9 cellular contexts compared by ENCODE assay signal in the genomic region with DNA sequence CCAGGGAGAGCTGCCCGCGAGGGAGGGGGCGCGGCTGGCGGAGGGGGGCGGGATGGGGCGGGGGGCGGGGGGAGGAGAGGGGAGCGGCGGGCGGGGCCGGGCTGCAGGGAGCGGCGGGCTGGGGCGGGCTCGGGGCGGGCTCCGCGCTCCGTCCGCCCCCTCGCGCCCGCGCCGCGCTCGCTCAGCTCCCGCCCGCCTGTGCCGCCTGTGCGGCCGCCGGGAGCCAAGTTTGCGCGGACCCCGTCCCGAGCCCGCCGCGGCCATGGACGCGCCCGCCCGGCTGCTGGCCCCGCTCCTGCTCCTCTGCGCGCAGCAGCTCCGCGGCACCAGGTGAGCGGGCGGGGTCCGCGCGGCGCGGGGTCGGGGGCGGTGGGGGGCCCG. TPM values are rescaled to one million over a fixed set of nuclear protein-coding genes. Genes with fewer than 3 reads are reported as not detected.
A peak's percentile ranks its signal among the peaks of the same experiment; 100 is the strongest.
DNase-seq lines count a peak whose midpoint lies in the region; ATAC-seq, FAIRE-seq and TF ChIP-seq lines count a peak whose summit lies in the region.
"Had no signal": no experiment of that assay in that cellular context is flagged by ENCODE, and none has a peak within 500 bp of the region (broad histone marks: within the 10 kb centered on the region; RNA-seq: fewer than 3 reads in every experiment).

A gene with protein sequence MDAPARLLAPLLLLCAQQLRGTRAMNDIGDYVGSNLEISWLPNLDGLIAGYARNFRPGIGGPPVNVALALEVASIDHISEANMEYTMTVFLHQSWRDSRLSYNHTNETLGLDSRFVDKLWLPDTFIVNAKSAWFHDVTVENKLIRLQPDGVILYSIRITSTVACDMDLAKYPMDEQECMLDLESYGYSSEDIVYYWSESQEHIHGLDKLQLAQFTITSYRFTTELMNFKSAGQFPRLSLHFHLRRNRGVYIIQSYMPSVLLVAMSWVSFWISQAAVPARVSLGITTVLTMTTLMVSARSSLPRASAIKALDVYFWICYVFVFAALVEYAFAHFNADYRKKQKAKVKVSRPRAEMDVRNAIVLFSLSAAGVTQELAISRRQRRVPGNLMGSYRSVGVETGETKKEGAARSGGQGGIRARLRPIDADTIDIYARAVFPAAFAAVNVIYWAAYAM (plus strand): TSS at position 184 of the 381 bp plus-strand sequence. CDS start 79 bp downstream, at position 263.

- TF ChIP-seq POLR2A in vagina (IDR thresholded peaks at IDR 0.05) = no peak
- no peak for TF ChIP-seq POLR2A in H54 (IDR thresholded peaks at IDR 0.05; ENCODE audit: low read depth, low read length)

- H3K4me1 Mint-ChIP-seq in activated CD8-positive, alpha-beta T cell treated with anti-CD3 and anti-CD28 coated beads, Interleukin-2, amount 10 ng/mL, durations not matched to agents 7 days and 5 days (ENCODE audit: low read depth) = peaks cover 3% of the 10 kb centered on the region

- H3K4me1 ChIP-seq in left ventricle myocardium inferior (peaks cover 13% of the 10 kb centered on the region), right atrium auricular region (peaks cover 0 to 15% of the 10 kb centered on the region in 2 donors), vagina (peaks cover 7% of the 10 kb centered on the region)

- CTCF ChIA-PET in activated CD8-positive, alpha-beta T cell treated with anti-CD3 and anti-CD28 coated beads, Interleukin-2, amount 10 ng/mL, durations not matched to agents 7 days and 5 days (lab: Charles Lee) = no interaction called here

- H3K27me3 Mint-ChIP-seq in activated CD8-positive, alpha-beta T cell treated with anti-CD3 and anti-CD28 coated beads, Interleukin-2, amount 10 ng/mL, durations not matched to agents 7 days and 5 days (ENCODE audit: low read depth) = peaks cover 44% of the 10 kb centered on the region

- no peaks in the 10 kb centered on the region for H3K9me3 Mint-ChIP-seq in activated CD8-positive, alpha-beta T cell treated with anti-CD3 and anti-CD28 coated beads, Interleukin-2, amount 10 ng/mL, durations not matched to agents 7 days and 5 days (ENCODE audit: insufficient read depth)

- H3K36me3 ChIP-seq in left ventricle myocardium inferior (no peaks in the 10 kb centered on the region), right atrium auricular region (no peaks in the 10 kb centered on the region), vagina (no peaks in the 10 kb centered on the region)

- no peak within 1 kb of the TSS for H3K27ac Mint-ChIP-seq in activated CD8-positive, alpha-beta T cell treated with anti-CD3 and anti-CD28 coated beads, Interleukin-2, amount 10 ng/mL, durations not matched to agents 7 days and 5 days

- H3K36me3 Mint-ChIP-seq in activated CD8-positive, alpha-beta T cell treated with anti-CD3 and anti-CD28 coated beads, Interleukin-2, amount 10 ng/mL, durations not matched to agents 7 days and 5 days (ENCODE audit: low read depth) = no peaks in the 10 kb centered on the region

- no peaks in the 10 kb centered on the region for H3K9me3 ChIP-seq in left ventricle myocardium inferior (replicated peaks)
- no peaks in the 10 kb centered on the region for H3K9me3 ChIP-seq in right atrium auricular region
- no peaks in the 10 kb centered on the region for H3K9me3 ChIP-seq in vagina

- peak within 1 kb of the TSS; percentile 55 for H3K4me3 ChIP-seq in left ventricle myocardium inferior
- H3K4me3 ChIP-seq in right atrium auricular region = peak within 1 kb of the TSS in 1 of 2 donors; percentile 41
- H3K4me3 ChIP-seq in vagina = peak within 1 kb of the TSS; percentile 20 to 45

- ATAC-seq in activated CD8-positive, alpha-beta T cell treated with anti-CD3 and anti-CD28 coated beads, Interleukin-2, amount 10 ng/mL, durations not matched to agents 7 days and 5 days = peak; percentile 78
- ATAC-seq in GM18858 (IDR thresholded peaks at IDR 0.05; ENCODE audit: unreplicated experiment) (no peak), GM21526 (IDR thresholded peaks at IDR 0.05; ENCODE audit: low FRiP score, unreplicated experiment) (no peak)

- DNase-seq in left ventricle myocardium inferior (no peak), right atrium auricular region (ENCODE audit: low spot score) (no peak), iPS-NIHi11 (ENCODE audit: low spot score) (peak; percentile 92), vagina (ENCODE audit: extremely low spot score in 2 of 2) (no peak), H54 (ENCODE audit: insufficient read length, low spot score) (no peak)
- DNase-seq in activated CD8-positive, alpha-beta T cell treated with anti-CD3 and anti-CD28 coated beads, Interleukin-2, amount 10 ng/mL, durations not matched to agents 7 days and 5 days = no peak

- POLR2A ChIA-PET in activated CD8-positive, alpha-beta T cell treated with anti-CD3 and anti-CD28 coated beads, Interleukin-2, amount 10 ng/mL, durations not matched to agents 7 days and 5 days (lab: Charles Lee) = no interaction called here

- intact Hi-C loops in left ventricle myocardium inferior (cut with micrococcal nuclease) (no loop called here), vagina (cut with DNase I) (no loop called here)

- H3K27ac ChIP-seq in left ventricle myocardium inferior (replicated peaks) (no peak within 1 kb of the TSS), right atrium auricular region (no peak within 1 kb of the TSS), vagina (no peak within 1 kb of the TSS)

- FAIRE-seq in H54 (lab: Jason Lieb, UNC) = no peak

- peaks cover 95% of the 10 kb centered on the region for H3K27me3 ChIP-seq in left ventricle myocardium inferior (ENCODE audit: low read depth)
- peaks cover 5 to 24% of the 10 kb centered on the region in 2 donors for H3K27me3 ChIP-seq in right atrium auricular region
- H3K27me3 ChIP-seq in vagina = peaks cover 4% of the 10 kb centered on the region

- no peak for TF ChIP-seq CTCF in left ventricle myocardium inferior (IDR thresholded peaks at IDR 0.05; ENCODE audit: borderline replicate concordance)
- TF ChIP-seq CTCF in right atrium auricular region (IDR thresholded peaks at IDR 0.05) = no peak
- no peak for TF ChIP-seq CTCF in vagina (IDR thresholded peaks at IDR 0.05)

- no peak within 1 kb of the TSS for H3K4me3 Mint-ChIP-seq in activated CD8-positive, alpha-beta T cell treated with anti-CD3 and anti-CD28 coated beads, Interleukin-2, amount 10 ng/mL, durations not matched to agents 7 days and 5 days

RNA-seq across cellular contexts. Expression of the gene that starts here (rescaled TPM):
- total RNA-seq in left ventricle myocardium inferior (0.41 TPM), right atrium auricular region (not detected), vagina (not detected)
- not detected for total RNA-seq in activated CD8-positive, alpha-beta T cell treated with anti-CD3 and anti-CD28 coated beads, Interleukin-2, amount 10 ng/mL, durations not matched to agents 7 days and 5 days
- total RNA-seq: pulmonary artery endothelial cell had no signal

Comparison
In these comparisons a context has a peak if more than half of its experiments do, and no peak if none do; other contexts are left out.
1. Peak in ATAC-seq in activated CD8-positive, alpha-beta T cell treated with anti-CD3 and anti-CD28 coated beads, Interleukin-2, amount 10 ng/mL, durations not matched to agents 7 days and 5 days; RNA of the gene not detected or under 1 TPM.